In genomic region chr2:197575987-197576386, GRCh38 we compare ENCODE assay signal across 14 cellular contexts.
DNase-seq lines count a peak whose midpoint lies in the region; ATAC-seq and TF ChIP-seq lines count a peak whose summit lies in the region.
"Had no signal": no experiment of that assay in that cellular context is flagged by ENCODE, and none has a peak within 500 bp of the region (broad histone marks: within the 10 kb centered on the region; RNA-seq: fewer than 3 reads in every experiment).

No MANE protein-coding gene starts in this region.

- H3K27ac ChIP-seq in left ventricle myocardium inferior (replicated peaks), result peak overlapping the region; percentile 4
- H3K27ac ChIP-seq: BLaER1 treated with 17β-estradiol and CSF1 and Interleukin-3, amounts not matched to agents 10 nM and 100 nM; stomach had no signal

- ATAC-seq in sciatic nerve (peak; percentile 74), HG02642 (IDR thresholded peaks at IDR 0.05; ENCODE audit: poor library complexity, unreplicated experiment) (no peak)
- ATAC-seq: activated naive CD8-positive, alpha-beta T cell treated with anti-CD3 and anti-CD28 coated beads, Interleukin-2, amount 50 U/mL, for 24 hours had no signal

- no peak overlapping the region for H3K4me3 ChIP-seq in MG63
- no peak overlapping the region for H3K4me3 ChIP-seq in cardiac fibroblast (replicated peaks in 1 of 2; ENCODE audit: low read depth in 2 of 2, low read length in 2 of 2)
- no peak overlapping the region for H3K4me3 ChIP-seq in left ventricle myocardium inferior
- H3K4me3 ChIP-seq: BLaER1 treated with 17β-estradiol and CSF1 and Interleukin-3, amounts not matched to agents 10 nM and 100 nM; skin epidermis; stomach had no signal

- no peak for TF ChIP-seq CTCF in cardiac fibroblast (IDR thresholded peaks at IDR 0.05; ENCODE audit: low read depth, low read length)
- no peak for TF ChIP-seq CTCF in left ventricle myocardium inferior (IDR thresholded peaks at IDR 0.05; ENCODE audit: borderline replicate concordance)

- intact Hi-C loops in left ventricle myocardium inferior (cut with micrococcal nuclease), result no loop called here
- intact Hi-C loops in sciatic nerve (cut with DNase I), result no loop called here

- H3K4me1 ChIP-seq in left ventricle myocardium inferior, result peaks cover 20% of the 10 kb centered on the region
- H3K4me1 ChIP-seq: BLaER1 treated with 17β-estradiol and CSF1 and Interleukin-3, amounts not matched to agents 10 nM and 100 nM had no signal

- H3K36me3 ChIP-seq in MG63 (peaks cover 17% of the 10 kb centered on the region), left ventricle myocardium inferior (peaks cover 8% of the 10 kb centered on the region)

- DNase-seq in MG63 (peak; percentile 83), cardiac fibroblast (ENCODE audit: low read depth in 2 of 2) (peak; percentile 69 to 89), left ventricle myocardium inferior (no peak), sciatic nerve (ENCODE audit: low spot score) (no peak), NCI-H1048 (lab: John Stamatoyannopoulos, UW) (no peak), hepatic stellate cell (ENCODE audit: low spot score) (no peak)
- no peak for DNase-seq in stimulated activated CD8-positive, alpha-beta memory T cell treated with anti-CD3 and anti-CD28 coated beads, Interleukin-4, amount 100 ng/mL, for 48 hours
- DNase-seq: activated naive CD8-positive, alpha-beta T cell treated with anti-CD3 and anti-CD28 coated beads, Interleukin-2, amount 50 U/mL, for 24 hours; dermis blood vessel endothelial cell; Kasumi-1; stomach had no signal

- H3K27me3 ChIP-seq in MG63 (no peaks in the 10 kb centered on the region), left ventricle myocardium inferior (ENCODE audit: low read depth) (no peaks in the 10 kb centered on the region)
- H3K27me3 ChIP-seq: BLaER1 treated with 17β-estradiol and CSF1 and Interleukin-3, amounts not matched to agents 10 nM and 100 nM; stomach had no signal

- H3K9me3 ChIP-seq in MG63 (peaks cover 11% of the 10 kb centered on the region), left ventricle myocardium inferior (replicated peaks) (peaks cover 12% of the 10 kb centered on the region)

Comparison
In these comparisons a context has a peak if more than half of its experiments do, and no peak if none do; other contexts are left out.
1. DNase-seq: peak in MG63 (single experiment) and cardiac fibroblast (2 of 2); none in left ventricle myocardium inferior (single experiment), sciatic nerve (single experiment), stimulated activated CD8-positive, alpha-beta memory T cell treated with anti-CD3 and anti-CD28 coated beads, Interleukin-4, amount 100 ng/mL, for 48 hours (single experiment), NCI-H1048 (single experiment) and hepatic stellate cell (single experiment).